Comparison of ENCODE assay signal across 19 cellular contexts in genomic region chr4:47104986-47105385, GRCh38.
DNase-seq lines count a peak whose midpoint lies in the region; ATAC-seq, FAIRE-seq and TF ChIP-seq lines count a peak whose summit lies in the region.
"Had no signal": no experiment of that assay in that cellular context is flagged by ENCODE, and none has a peak within 500 bp of the region (broad histone marks: within the 10 kb centered on the region; RNA-seq: fewer than 3 reads in every experiment).

No MANE protein-coding gene starts in this region.

- no peak overlapping the region for H3K14ac ChIP-seq in H1 (ENCODE audit: insufficient read length)

- no peak for FAIRE-seq in H1 (lab: Jason Lieb, UNC)
- FAIRE-seq: D721Med, GM12892, H54 had no signal

- 0 out of 2 replicates have a peak, but pooled peaks cover 1% of the 10 kb centered on the region for H3K23me2 ChIP-seq in H1 (ENCODE audit: low read depth, low read length)

- no peak overlapping the region for H2BK5ac ChIP-seq in H1 (ENCODE audit: low read depth, low read length)

- H3K4me2 ChIP-seq in mammary epithelial cell (ENCODE audit: insufficient read depth, low read depth, low read length), result no peak overlapping the region
- no peak overlapping the region for H3K4me2 ChIP-seq in H1 (ENCODE audit: insufficient read depth in 1 of 2, low read depth in 2 of 2, low read length in 2 of 2)

- H3K27ac ChIP-seq in mammary epithelial cell (ENCODE audit: insufficient read depth, low read depth, low read length) (no peak overlapping the region), H1 (ENCODE audit: low read depth, low read length) (no peak overlapping the region), RWPE1 (no peak overlapping the region)
- H3K27ac ChIP-seq: 22Rv1, HL-60 had no signal

- in situ Hi-C loops in mammary epithelial cell (cut with MboI; ENCODE audit: low sequenced_read_pairs in 2 of 2), result loop anchor here in 1 of 2 donors (10.0 kb wide), 1 partner anchor 170 kb away; no protein-coding TSS in a partner anchor

- TF ChIP-seq CTCF in MCF 10A (IDR thresholded peaks at IDR 0.05; ENCODE audit: unreplicated experiment) (no peak), mammary epithelial cell (conservative IDR thresholded peaks at IDR 0.05 in 1 of 2, IDR thresholded peaks at IDR 0.05 in 1 of 2; ENCODE audit: extremely low read depth in 1 of 2, insufficient read depth in 1 of 2, low read depth in 1 of 2, low read length in 2 of 2) (no peak), H1 (IDR thresholded peaks at IDR 0.05; ENCODE audit: control extremely low read depth in 1 of 3, insufficient read depth in 1 of 3, low read depth in 1 of 3, low read length in 3 of 3) (no peak), fibroblast of pulmonary artery (IDR thresholded peaks at IDR 0.05; ENCODE audit: low read length, missing control alignments) (no peak), RWPE1 (conservative IDR thresholded peaks at IDR 0.05; ENCODE audit: low read depth) (no peak)

- H4K8ac ChIP-seq in H1 (ENCODE audit: extremely low read depth, insufficient read depth, low read length), result no peak overlapping the region

- WGBS in mammary epithelial cell (ENCODE audit: low coverage, missing lambda C conversion rate), result 42% methylated on average over 1 of the region's 1 CpG
- whole genome bisulfite sequencing in H1 (ENCODE audit: extremely low coverage in 1 of 2, insufficient coverage in 1 of 2, insufficient read length in 1 of 2, insufficient replicate concordance in 2 of 2, low coverage in 1 of 2, low lambda C conversion rate in 2 of 2, missing lambda C conversion rate in 1 of 2), 2 experiments, result 87% methylated on average over 1 of the region's 1 CpG; no CpG with 5 or more reads in 1 of the 2 experiments

- H3K4me3 ChIP-seq in mammary epithelial cell (replicated peaks in 1 of 3; ENCODE audit: insufficient read depth in 1 of 3, low read depth in 2 of 3, low read length in 3 of 3), result no peak overlapping the region
- no peak overlapping the region for H3K4me3 ChIP-seq in H1 (ENCODE audit: extremely low read depth in 1 of 4, insufficient read depth in 2 of 4, low read depth in 3 of 4, low read length in 4 of 4)
- no peak overlapping the region for H3K4me3 ChIP-seq in fibroblast of pulmonary artery (replicated peaks; ENCODE audit: low read depth, low read length)

- H4K5ac ChIP-seq in H1 (ENCODE audit: insufficient read length, low read depth, low read length), result no peak overlapping the region

- ATAC-seq in activated CD4-positive, CD25-positive, alpha-beta regulatory T cell treated with anti-CD3 and anti-CD28 coated beads, Interleukin-2, amount 50 U/mL, for 24 hours, result no peak
- ATAC-seq: CD8-positive, alpha-beta T cell had no signal

- no peak overlapping the region for H3K23ac ChIP-seq in H1 (ENCODE audit: insufficient read length)

- POLR2A ChIA-PET in MCF 10A (lab: Yijun Ruan, JAX), result no interaction called here
- POLR2A ChIA-PET in H1 (lab: Charles Lee; ENCODE audit: partially characterized antibody), result no interaction called here
- POLR2A ChIA-PET in RWPE1 (lab: Yijun Ruan, JAX; ENCODE audit: low non-redundant PET), result no interaction called here

- no peaks in the 10 kb centered on the region for H3K4me1 Mint-ChIP-seq in MCF 10A (ENCODE audit: insufficient read depth, unreplicated experiment)
- H3K4me1 Mint-ChIP-seq: CD14-positive monocyte had no signal

- H2BK12ac ChIP-seq in H1 (ENCODE audit: low read depth, low read length), result no peak overlapping the region

- H3K9me3 ChIP-seq in mammary epithelial cell (replicated peaks; ENCODE audit: insufficient read depth, low read length) (no peaks in the 10 kb centered on the region), H1 (ENCODE audit: insufficient read depth in 2 of 2, low read depth in 1 of 2, low read length in 1 of 2) (no peaks in the 10 kb centered on the region)

- no peak overlapping the region for H4K91ac ChIP-seq in H1 (replicated peaks; ENCODE audit: insufficient read length, low read length)

- BruUV-seq in MCF 10A (replicated peaks; lab: Mats Ljungman, UMichigan) (no TSS peak), mammary epithelial cell (replicated peaks; lab: Mats Ljungman, UMichigan) (no TSS peak)

- no peak overlapping the region for H2AK5ac ChIP-seq in H1 (ENCODE audit: low read depth, low read length)

- H3K18ac ChIP-seq in H1 (ENCODE audit: extremely low read depth, low read length), result no peak overlapping the region

- H2BK120ac ChIP-seq in H1 (replicated peaks; ENCODE audit: low read depth, low read length), result no peak overlapping the region

- dilution Hi-C loops in mammary epithelial cell (cut with HindIII; ENCODE audit: low sequenced_read_pairs), result no loop called here

- no peak overlapping the region for H2BK15ac ChIP-seq in H1 (ENCODE audit: low read length)

- H2AFZ ChIP-seq in mammary epithelial cell (ENCODE audit: low read depth, low read length), result no peak overlapping the region
- 0 out of 2 replicates have a peak overlapping the region, but pooled peaks have one; percentile 45 for H2AFZ ChIP-seq in H1 (ENCODE audit: low read length)

- H3K56ac ChIP-seq in H1 (replicated peaks; ENCODE audit: insufficient read length, low read depth, low read length), result no peak overlapping the region

- no peak overlapping the region for H3K9ac ChIP-seq in mammary epithelial cell (ENCODE audit: insufficient read depth, low read length)
- H3K9ac ChIP-seq in H1 (replicated peaks in 1 of 4; ENCODE audit: extremely low read depth in 1 of 4, low read depth in 3 of 4, low read length in 3 of 4), result no peak overlapping the region

- no peaks in the 10 kb centered on the region for H3K36me3 Mint-ChIP-seq in MCF 10A (ENCODE audit: insufficient read depth, unreplicated experiment)
- H3K36me3 Mint-ChIP-seq: CD14-positive monocyte; CD8-positive, alpha-beta T cell had no signal

- no peak overlapping the region for H3K4me3 Mint-ChIP-seq in MCF 10A (ENCODE audit: unreplicated experiment)
- H3K4me3 Mint-ChIP-seq: CD14-positive monocyte; CD8-positive, alpha-beta T cell had no signal

- DNase-seq in MCF 10A (ENCODE audit: unreplicated experiment) (peak; percentile 52), mammary epithelial cell (no peak), H1 (ENCODE audit: low read depth in 1 of 2, low spot score in 2 of 2) (no peak), fibroblast of pulmonary artery (ENCODE audit: low read depth) (peak; percentile 47), RWPE1 (ENCODE audit: low spot score) (no peak), cardiac septum (ENCODE audit: low spot score) (no peak)
- DNase-seq: CD8-positive, alpha-beta T cell; COR-L47; DMS153; DMS79 treated with DMSO at 0.1 percent for 48 hours; EL; GDM1 had no signal

- intact Hi-C loops in MCF 10A (cut with micrococcal nuclease) (no loop called here), mammary epithelial cell (cut with micrococcal nuclease) (no loop called here), cardiac septum (cut with DNase I) (no loop called here)

- TF ChIP-seq POLR2A in H1 (IDR thresholded peaks at IDR 0.05; ENCODE audit: control extremely low read depth in 1 of 2, low read depth in 2 of 2, low read length in 2 of 2), result no peak

- H3K79me1 ChIP-seq in H1 (ENCODE audit: low read depth, low read length), result no peaks in the 10 kb centered on the region

- H3K27me3 ChIP-seq in mammary epithelial cell (ENCODE audit: insufficient read depth, low read length) (no peaks in the 10 kb centered on the region), H1 (replicated peaks in 1 of 4; ENCODE audit: control insufficient read depth in 3 of 4, extremely low read depth in 1 of 4, insufficient read depth in 3 of 4, low read length in 3 of 4) (no peaks in the 10 kb centered on the region)

- H3K79me2 ChIP-seq in mammary epithelial cell (ENCODE audit: insufficient read depth, low read length) (no peaks in the 10 kb centered on the region), H1 (ENCODE audit: control insufficient read depth in 1 of 2, insufficient read depth in 2 of 2, low read length in 2 of 2) (no peaks in the 10 kb centered on the region)

- H3K9me3 Mint-ChIP-seq in MCF 10A (ENCODE audit: unreplicated experiment), result no peaks in the 10 kb centered on the region
- H3K9me3 Mint-ChIP-seq: CD8-positive, alpha-beta T cell had no signal

- no peaks in the 10 kb centered on the region for H4K20me1 ChIP-seq in mammary epithelial cell (ENCODE audit: insufficient read depth, low read length)
- H4K20me1 ChIP-seq in H1 (replicated peaks in 1 of 2; ENCODE audit: control insufficient read depth in 1 of 2, insufficient read depth in 2 of 2, low read length in 2 of 2), result no peaks in the 10 kb centered on the region

- no peak overlapping the region for H3K4ac ChIP-seq in H1 (replicated peaks; ENCODE audit: insufficient read length, low read depth, low read length)

- CTCF ChIA-PET in MCF 10A (lab: Yijun Ruan, JAX), result interaction anchor here (0.5 kb wide), 2 partner anchors 8 to 95 kb away, joined by 3 read pairs; no protein-coding TSS in a partner anchor
- CTCF ChIA-PET in mammary epithelial cell (lab: Charles Lee; ENCODE audit: low non-redundant PET), result no interaction called here
- CTCF ChIA-PET in H1 (lab: Charles Lee; ENCODE audit: partially characterized antibody), result no interaction called here
- CTCF ChIA-PET in RWPE1 (lab: Yijun Ruan, JAX), result no interaction called here

- TF ChIP-seq EP300 in H1 (IDR thresholded peaks at IDR 0.05; ENCODE audit: borderline replicate concordance in 1 of 2, low read depth in 2 of 2, low read length in 2 of 2), result no peak

- no peak overlapping the region for H2BK20ac ChIP-seq in H1 (ENCODE audit: low read length)

- H3K36me3 ChIP-seq in mammary epithelial cell (ENCODE audit: insufficient read depth, low read length) (no peaks in the 10 kb centered on the region), H1 (ENCODE audit: control insufficient read depth in 2 of 4, insufficient read depth in 4 of 4, low read length in 3 of 4) (no peaks in the 10 kb centered on the region)

- no peak overlapping the region for H3K27ac Mint-ChIP-seq in MCF 10A (ENCODE audit: low read depth, unreplicated experiment)
- H3K27ac Mint-ChIP-seq: CD14-positive monocyte; CD8-positive, alpha-beta T cell had no signal

- H3K27me3 Mint-ChIP-seq in MCF 10A (ENCODE audit: insufficient read depth, unreplicated experiment), result peaks cover 88% of the 10 kb centered on the region

- H3K4me1 ChIP-seq in mammary epithelial cell (ENCODE audit: insufficient read depth, low read length) (no peaks in the 10 kb centered on the region), H1 (replicated peaks in 1 of 4; ENCODE audit: control insufficient read depth in 3 of 4, insufficient read depth in 4 of 4, low read length in 3 of 4) (no peaks in the 10 kb centered on the region)

- no peak for TF ChIP-seq RAD21 in H1 (IDR thresholded peaks at IDR 0.05 in 1 of 2, conservative IDR thresholded peaks at IDR 0.05 in 1 of 2; ENCODE audit: low read depth in 2 of 2, low read length in 2 of 2)

TF ChIP-seq in H1, 55 proteins besides CTCF, POLR2A, EP300 and RAD21 (continues in another document):
- no peak for TF ChIP-seq CREB1 (IDR thresholded peaks at IDR 0.05)
- no peak for TF ChIP-seq BACH1 (IDR thresholded peaks at IDR 0.05; ENCODE audit: low read length)
- no peak for TF ChIP-seq BCL11A (IDR thresholded peaks at IDR 0.05; ENCODE audit: low read depth in 2 of 2, low read length in 2 of 2)
- no peak for TF ChIP-seq SRF (IDR thresholded peaks at IDR 0.05; ENCODE audit: low read depth, low read length)
- no peak for TF ChIP-seq CHD2 (IDR thresholded peaks at IDR 0.05; ENCODE audit: low read length)

Comparison
In these comparisons a context has a peak if more than half of its experiments do, and no peak if none do; other contexts are left out.
1. DNase-seq: peak in MCF 10A (single experiment) and fibroblast of pulmonary artery (single experiment); none in mammary epithelial cell (single experiment), H1 (0 of 2), RWPE1 (single experiment) and cardiac septum (single experiment).